In the genomic region with DNA sequence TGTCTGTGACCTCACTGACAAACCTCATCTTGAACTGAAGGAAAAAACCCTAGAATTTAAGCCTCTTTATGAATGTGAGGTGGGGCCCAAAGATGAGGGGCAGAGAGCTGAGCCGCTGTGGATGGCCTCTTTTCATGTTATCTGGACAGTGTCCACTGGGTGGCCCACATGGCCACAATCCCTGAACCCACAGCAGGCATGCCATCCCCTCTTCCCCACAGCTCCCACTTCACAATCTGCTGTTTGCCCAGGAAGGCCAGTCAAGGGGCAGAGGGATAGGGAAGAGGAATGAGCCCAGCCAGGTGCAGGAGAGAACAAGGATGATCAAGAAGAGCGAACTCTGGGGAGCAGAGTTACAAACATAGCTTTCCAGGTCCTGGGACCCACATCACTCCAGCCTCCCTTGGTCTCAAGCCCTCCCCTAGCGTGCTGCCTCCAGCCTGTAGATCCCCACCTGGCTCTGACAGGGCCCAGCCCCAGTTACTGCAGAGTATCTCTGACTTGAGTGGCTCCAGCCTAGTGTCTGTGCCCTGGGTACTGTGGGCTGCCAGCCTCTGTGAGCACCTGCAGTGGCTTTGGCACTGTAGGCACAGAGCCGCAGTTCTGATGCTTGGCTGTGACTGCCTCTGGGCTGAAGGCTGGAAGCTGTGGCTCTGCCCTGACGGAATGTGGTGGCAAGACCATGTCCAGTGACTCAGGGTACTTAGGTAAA, we compare ENCODE assay signal across 12 cellular contexts. TPM values are rescaled to one million over a fixed set of nuclear protein-coding genes. Genes with fewer than 3 reads are reported as not detected.
DNase-seq lines count a peak whose midpoint lies in the region; ATAC-seq and TF ChIP-seq lines count a peak whose summit lies in the region.
"Had no signal": no experiment of that assay in that cellular context is flagged by ENCODE, and none has a peak within 500 bp of the region (broad histone marks: within the 10 kb centered on the region; RNA-seq: fewer than 3 reads in every experiment).

No MANE protein-coding gene starts in this region.

- peak; percentile 27 for DNase-seq in SK-MEL-5 (ENCODE audit: low read depth, low spot score)
- peak; percentile 38 for DNase-seq in glomerular visceral epithelial cell (ENCODE audit: extremely low spot score)
- no peak for DNase-seq in amniotic stem cell (lab: John Stamatoyannopoulos, UW)
- DNase-seq: activated T-cell treated with anti-CD3 and anti-CD28 coated beads, Interleukin-2, amount 50 U/mL, for 4 hours; DMS79 treated with DMSO at 0.1 percent for 48 hours; occipital lobe; Right ventricle myocardium superior had no signal

- no peak overlapping the region for H3K27ac ChIP-seq in 22Rv1

- ATAC-seq in HG03196 (IDR thresholded peaks at IDR 0.05; ENCODE audit: unreplicated experiment) (no peak), GM21526 (IDR thresholded peaks at IDR 0.05; ENCODE audit: low FRiP score, unreplicated experiment) (no peak), GM21825 (IDR thresholded peaks at IDR 0.05; ENCODE audit: unreplicated experiment) (no peak)

- in situ Hi-C loops in SK-MEL-5 (cut with HindIII; ENCODE audit: low pct_unique_long_range_greater_than_20kb, low sequenced_read_pairs), result no loop called here

- TF ChIP-seq CTCF in 22Rv1 (IDR thresholded peaks at IDR 0.05) (0 out of 2 replicates have a peak, but pooled peaks have one; percentile 21), GM12872 (IDR thresholded peaks at IDR 0.05; ENCODE audit: insufficient read depth, low read depth, low read length) (peak; percentile 31; the same call in 2 of the 3 replicates)

RNA-seq across cellular contexts. Expression of a gene that starts 1.9 kb away (rescaled TPM):
- total RNA-seq in SK-MEL-5 (2014; rRNA removed; shearing (Covaris generic)), result 0.05 and 0.16 TPM in 2 replicates
- not detected in 2 replicates for polyA plus RNA-seq in SK-MEL-5 (2015; cell fraction: cytosol; rRNA removed)
- 0.08 and 0.23 TPM in 2 replicates for polyA plus RNA-seq in SK-MEL-5 (2015; cell fraction: nucleus; rRNA removed)

RNA-seq across cellular contexts. Expression of a gene that starts 43.9 kb away (rescaled TPM):
- 19.2 and 23.0 TPM in 2 replicates for total RNA-seq in SK-MEL-5 (2014; rRNA removed; shearing (Covaris generic))
- 39.8 and 50.5 TPM in 2 replicates for polyA plus RNA-seq in SK-MEL-5 (2015; cell fraction: cytosol; rRNA removed)
- polyA plus RNA-seq in SK-MEL-5 (2015; cell fraction: nucleus; rRNA removed), result 118 TPM in 2 replicates
